In genomic region chr5:145462525-145462924, GRCh38 we compare ENCODE assay signal across 35 cellular contexts.
"Had no signal": no experiment of that assay in that cellular context is flagged by ENCODE, and none has a peak within 500 bp of the region (broad histone marks: within the 10 kb centered on the region; RNA-seq: fewer than 3 reads in every experiment).

No MANE protein-coding gene starts in this region.

- H3K27ac ChIP-seq: KMS-11 had no signal

- H3K36me3 ChIP-seq: MG63 had no signal

- H3K9ac ChIP-seq: KMS-11 had no signal

- DNase-seq: Karpas-422, Kasumi-1, MG63, MM.1S, MV-4-11, NCI-H1048, NCI-H1092, NCI-H1092 treated with DMSO at 0.1 percent for 48 hours, NCI-H1105, NCI-H1105 treated with DMSO at 0.1 percent for 48 hours, NCI-H1417, NCI-H1417 treated with DMSO at 0.1 percent for 48 hours, NCI-H1436, NCI-H1436 treated with DMSO at 0.1 percent for 48 hours, NCI-H146, NCI-H1694, NCI-H1694 treated with DMSO at 0.1 percent for 48 hours, NCI-H187, NCI-H187 treated with DMSO at 0.1 percent for 48 hours, NCI-H1930, NCI-H2029, NCI-H2029 treated with DMSO at 0.1 percent for 48 hours, NCI-H2081, NCI-H2081 treated with DMSO at 0.1 percent for 48 hours, NCI-H2107, NCI-H2171, NCI-H2171 treated with DMSO at 0.1 percent for 48 hours, NCI-H2227 treated with DMSO at 0.1 percent for 48 hours, NCI-H226, NCI-H345, NCI-H446, NCI-H446 treated with DMSO at 0.1 percent for 48 hours, NCI-H510A, NCI-H510A treated with DMSO at 0.1 percent for 48 hours had no signal

- H3K4me2 ChIP-seq: KMS-11 had no signal

- H3K27me3 ChIP-seq: MG63 had no signal

- H3K9me3 ChIP-seq: MG63 had no signal

- H3K4me3 ChIP-seq: MG63 had no signal
